In the genomic region with DNA sequence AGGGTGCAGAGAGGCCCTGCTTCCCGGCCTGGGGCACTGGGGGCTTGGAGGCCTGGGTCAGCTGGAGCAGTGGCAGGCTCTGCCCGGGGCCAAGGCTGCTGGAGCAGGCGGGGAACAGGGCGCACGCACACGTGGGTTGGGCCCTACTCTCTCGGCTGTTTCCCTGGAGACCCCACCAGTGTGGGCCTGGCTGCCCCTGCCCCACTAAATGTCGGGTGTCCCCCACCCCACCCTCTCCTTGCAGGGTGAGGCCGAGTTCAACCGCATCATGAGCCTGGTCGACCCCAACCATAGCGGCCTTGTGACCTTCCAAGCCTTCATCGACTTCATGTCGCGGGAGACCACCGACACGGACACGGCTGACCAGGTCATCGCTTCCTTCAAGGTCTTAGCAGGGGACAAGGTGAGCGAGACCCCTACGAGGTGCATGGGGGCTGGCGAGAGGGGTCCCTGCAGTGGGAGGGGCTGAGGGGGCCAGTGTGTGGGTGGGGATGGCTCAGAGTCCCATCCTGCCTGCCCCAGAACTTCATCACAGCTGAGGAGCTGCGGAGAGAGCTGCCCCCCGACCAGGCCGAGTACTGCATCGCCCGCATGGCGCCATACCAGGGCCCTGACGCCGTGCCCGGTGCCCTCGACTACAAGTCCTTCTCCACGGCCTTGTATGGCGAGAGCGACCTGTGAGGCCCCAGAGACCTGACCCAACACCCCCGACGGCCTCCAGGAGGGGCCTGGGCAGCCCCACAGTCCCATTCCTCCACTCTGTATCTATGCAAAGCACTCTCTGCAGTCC, we compare ENCODE assay signal across 1 cellular context.
TF ChIP-seq lines count a peak whose summit lies in the region.

No MANE protein-coding gene starts in this region.

TF ChIP-seq in GM23338, 12 proteins besides CTCF, POLR2A, EP300 and RAD21:
- TF ChIP-seq, protein P1, sequence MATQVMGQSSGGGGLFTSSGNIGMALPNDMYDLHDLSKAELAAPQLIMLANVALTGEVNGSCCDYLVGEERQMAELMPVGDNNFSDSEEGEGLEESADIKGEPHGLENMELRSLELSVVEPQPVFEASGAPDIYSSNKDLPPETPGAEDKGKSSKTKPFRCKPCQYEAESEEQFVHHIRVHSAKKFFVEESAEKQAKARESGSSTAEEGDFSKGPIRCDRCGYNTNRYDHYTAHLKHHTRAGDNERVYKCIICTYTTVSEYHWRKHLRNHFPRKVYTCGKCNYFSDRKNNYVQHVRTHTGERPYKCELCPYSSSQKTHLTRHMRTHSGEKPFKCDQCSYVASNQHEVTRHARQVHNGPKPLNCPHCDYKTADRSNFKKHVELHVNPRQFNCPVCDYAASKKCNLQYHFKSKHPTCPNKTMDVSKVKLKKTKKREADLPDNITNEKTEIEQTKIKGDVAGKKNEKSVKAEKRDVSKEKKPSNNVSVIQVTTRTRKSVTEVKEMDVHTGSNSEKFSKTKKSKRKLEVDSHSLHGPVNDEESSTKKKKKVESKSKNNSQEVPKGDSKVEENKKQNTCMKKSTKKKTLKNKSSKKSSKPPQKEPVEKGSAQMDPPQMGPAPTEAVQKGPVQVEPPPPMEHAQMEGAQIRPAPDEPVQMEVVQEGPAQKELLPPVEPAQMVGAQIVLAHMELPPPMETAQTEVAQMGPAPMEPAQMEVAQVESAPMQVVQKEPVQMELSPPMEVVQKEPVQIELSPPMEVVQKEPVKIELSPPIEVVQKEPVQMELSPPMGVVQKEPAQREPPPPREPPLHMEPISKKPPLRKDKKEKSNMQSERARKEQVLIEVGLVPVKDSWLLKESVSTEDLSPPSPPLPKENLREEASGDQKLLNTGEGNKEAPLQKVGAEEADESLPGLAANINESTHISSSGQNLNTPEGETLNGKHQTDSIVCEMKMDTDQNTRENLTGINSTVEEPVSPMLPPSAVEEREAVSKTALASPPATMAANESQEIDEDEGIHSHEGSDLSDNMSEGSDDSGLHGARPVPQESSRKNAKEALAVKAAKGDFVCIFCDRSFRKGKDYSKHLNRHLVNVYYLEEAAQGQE (IDR thresholded peaks at IDR 0.05; ENCODE audit: unreplicated experiment) = no peak
- TF ChIP-seq JUNB (IDR thresholded peaks at IDR 0.05; ENCODE audit: unreplicated experiment) = no peak
- no peak for TF ChIP-seq STAT1 (IDR thresholded peaks at IDR 0.05; ENCODE audit: unreplicated experiment)
- no peak for TF ChIP-seq EZH2phosphoT487 (IDR thresholded peaks at IDR 0.05; ENCODE audit: unreplicated experiment)
- no peak for TF ChIP-seq CREB1 (CRISPR knock-in tag; IDR thresholded peaks at IDR 0.05; ENCODE audit: low read depth)
- no peak for TF ChIP-seq EZH2 (IDR thresholded peaks at IDR 0.05; ENCODE audit: low read depth, unreplicated experiment)
- TF ChIP-seq, protein P2, sequence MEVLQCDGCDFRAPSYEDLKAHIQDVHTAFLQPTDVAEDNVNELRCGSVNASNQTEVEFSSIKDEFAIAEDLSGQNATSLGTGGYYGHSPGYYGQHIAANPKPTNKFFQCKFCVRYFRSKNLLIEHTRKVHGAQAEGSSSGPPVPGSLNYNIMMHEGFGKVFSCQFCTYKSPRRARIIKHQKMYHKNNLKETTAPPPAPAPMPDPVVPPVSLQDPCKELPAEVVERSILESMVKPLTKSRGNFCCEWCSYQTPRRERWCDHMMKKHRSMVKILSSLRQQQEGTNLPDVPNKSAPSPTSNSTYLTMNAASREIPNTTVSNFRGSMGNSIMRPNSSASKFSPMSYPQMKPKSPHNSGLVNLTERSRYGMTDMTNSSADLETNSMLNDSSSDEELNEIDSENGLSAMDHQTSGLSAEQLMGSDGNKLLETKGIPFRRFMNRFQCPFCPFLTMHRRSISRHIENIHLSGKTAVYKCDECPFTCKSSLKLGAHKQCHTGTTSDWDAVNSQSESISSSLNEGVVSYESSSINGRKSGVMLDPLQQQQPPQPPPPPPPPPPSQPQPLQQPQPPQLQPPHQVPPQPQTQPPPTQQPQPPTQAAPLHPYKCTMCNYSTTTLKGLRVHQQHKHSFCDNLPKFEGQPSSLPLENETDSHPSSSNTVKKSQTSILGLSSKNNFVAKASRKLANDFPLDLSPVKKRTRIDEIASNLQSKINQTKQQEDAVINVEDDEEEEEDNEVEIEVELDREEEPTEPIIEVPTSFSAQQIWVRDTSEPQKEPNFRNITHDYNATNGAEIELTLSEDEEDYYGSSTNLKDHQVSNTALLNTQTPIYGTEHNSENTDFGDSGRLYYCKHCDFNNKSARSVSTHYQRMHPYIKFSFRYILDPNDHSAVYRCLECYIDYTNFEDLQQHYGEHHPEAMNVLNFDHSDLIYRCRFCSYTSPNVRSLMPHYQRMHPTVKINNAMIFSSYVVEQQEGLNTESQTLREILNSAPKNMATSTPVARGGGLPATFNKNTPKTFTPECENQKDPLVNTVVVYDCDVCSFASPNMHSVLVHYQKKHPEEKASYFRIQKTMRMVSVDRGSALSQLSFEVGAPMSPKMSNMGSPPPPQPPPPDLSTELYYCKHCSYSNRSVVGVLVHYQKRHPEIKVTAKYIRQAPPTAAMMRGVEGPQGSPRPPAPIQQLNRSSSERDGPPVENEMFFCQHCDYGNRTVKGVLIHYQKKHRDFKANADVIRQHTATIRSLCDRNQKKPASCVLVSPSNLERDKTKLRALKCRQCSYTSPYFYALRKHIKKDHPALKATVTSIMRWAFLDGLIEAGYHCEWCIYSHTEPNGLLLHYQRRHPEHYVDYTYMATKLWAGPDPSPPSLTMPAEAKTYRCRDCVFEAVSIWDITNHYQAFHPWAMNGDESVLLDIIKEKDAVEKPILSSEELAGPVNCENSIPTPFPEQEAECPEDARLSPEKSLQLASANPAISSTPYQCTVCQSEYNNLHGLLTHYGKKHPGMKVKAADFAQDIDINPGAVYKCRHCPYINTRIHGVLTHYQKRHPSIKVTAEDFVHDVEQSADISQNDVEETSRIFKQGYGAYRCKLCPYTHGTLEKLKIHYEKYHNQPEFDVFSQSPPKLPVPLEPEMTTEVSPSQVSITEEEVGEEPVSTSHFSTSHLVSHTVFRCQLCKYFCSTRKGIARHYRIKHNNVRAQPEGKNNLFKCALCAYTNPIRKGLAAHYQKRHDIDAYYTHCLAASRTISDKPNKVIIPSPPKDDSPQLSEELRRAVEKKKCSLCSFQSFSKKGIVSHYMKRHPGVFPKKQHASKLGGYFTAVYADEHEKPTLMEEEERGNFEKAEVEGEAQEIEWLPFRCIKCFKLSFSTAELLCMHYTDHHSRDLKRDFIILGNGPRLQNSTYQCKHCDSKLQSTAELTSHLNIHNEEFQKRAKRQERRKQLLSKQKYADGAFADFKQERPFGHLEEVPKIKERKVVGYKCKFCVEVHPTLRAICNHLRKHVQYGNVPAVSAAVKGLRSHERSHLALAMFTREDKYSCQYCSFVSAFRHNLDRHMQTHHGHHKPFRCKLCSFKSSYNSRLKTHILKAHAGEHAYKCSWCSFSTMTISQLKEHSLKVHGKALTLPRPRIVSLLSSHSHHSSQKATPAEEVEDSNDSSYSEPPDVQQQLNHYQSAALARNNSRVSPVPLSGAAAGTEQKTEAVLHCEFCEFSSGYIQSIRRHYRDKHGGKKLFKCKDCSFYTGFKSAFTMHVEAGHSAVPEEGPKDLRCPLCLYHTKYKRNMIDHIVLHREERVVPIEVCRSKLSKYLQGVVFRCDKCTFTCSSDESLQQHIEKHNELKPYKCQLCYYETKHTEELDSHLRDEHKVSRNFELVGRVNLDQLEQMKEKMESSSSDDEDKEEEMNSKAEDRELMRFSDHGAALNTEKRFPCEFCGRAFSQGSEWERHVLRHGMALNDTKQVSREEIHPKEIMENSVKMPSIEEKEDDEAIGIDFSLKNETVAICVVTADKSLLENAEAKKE (CRISPR knock-in tag; IDR thresholded peaks at IDR 0.05) = no peak
- TF ChIP-seq ZNF331 (CRISPR knock-in tag; IDR thresholded peaks at IDR 0.05; ENCODE audit: low read depth) = no peak
- no peak for TF ChIP-seq ZNF114 (CRISPR knock-in tag; IDR thresholded peaks at IDR 0.05)
- no peak for TF ChIP-seq NANOG (IDR thresholded peaks at IDR 0.05; ENCODE audit: borderline replicate concordance)
- TF ChIP-seq, protein P3, sequence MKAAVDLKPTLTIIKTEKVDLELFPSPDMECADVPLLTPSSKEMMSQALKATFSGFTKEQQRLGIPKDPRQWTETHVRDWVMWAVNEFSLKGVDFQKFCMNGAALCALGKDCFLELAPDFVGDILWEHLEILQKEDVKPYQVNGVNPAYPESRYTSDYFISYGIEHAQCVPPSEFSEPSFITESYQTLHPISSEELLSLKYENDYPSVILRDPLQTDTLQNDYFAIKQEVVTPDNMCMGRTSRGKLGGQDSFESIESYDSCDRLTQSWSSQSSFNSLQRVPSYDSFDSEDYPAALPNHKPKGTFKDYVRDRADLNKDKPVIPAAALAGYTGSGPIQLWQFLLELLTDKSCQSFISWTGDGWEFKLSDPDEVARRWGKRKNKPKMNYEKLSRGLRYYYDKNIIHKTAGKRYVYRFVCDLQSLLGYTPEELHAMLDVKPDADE (IDR thresholded peaks at IDR 0.05) = no peak
